Comparison of ENCODE assay signal across 8 cellular contexts in genomic region chr2:160270571-160271113, GRCh38.
DNase-seq lines count a peak whose midpoint lies in the region; ATAC-seq and TF ChIP-seq lines count a peak whose summit lies in the region.

No MANE protein-coding gene starts in this region.

- TF ChIP-seq CTCF in mucosa of descending colon (IDR thresholded peaks at IDR 0.05), result no peak

- peak overlapping the region; percentile 73; the same call in 1 of the 2 replicates for H3K27ac ChIP-seq in HUES6 (ENCODE audit: low read depth, low read length)

- H3K9ac ChIP-seq in HUES6 (ENCODE audit: low read length), result peak overlapping the region; percentile 93

- H3K4me3 ChIP-seq in HUES6 (ENCODE audit: low read depth, low read length) (peak overlapping the region; percentile 58), mucosa of descending colon (no peak overlapping the region)

- intact Hi-C loops in mucosa of descending colon (cut with DNase I, micrococcal nuclease), result no loop called here

- peaks cover 23% of the 10 kb centered on the region for H3K4me1 ChIP-seq in HUES6 (ENCODE audit: control insufficient read depth, insufficient read depth, low read length)
- H3K4me1 ChIP-seq in mucosa of descending colon (ENCODE audit: low read depth), result peaks cover 5% of the 10 kb centered on the region

- ATAC-seq in mucosa of descending colon (peak; percentile 42), GM21367 (IDR thresholded peaks at IDR 0.05; ENCODE audit: unreplicated experiment) (no peak), HG02678 (IDR thresholded peaks at IDR 0.05; ENCODE audit: unreplicated experiment) (no peak)

- H3K9me3 ChIP-seq in HUES6 (ENCODE audit: control insufficient read depth, insufficient read depth, low read depth, low read length) (no peaks in the 10 kb centered on the region), mucosa of descending colon (no peaks in the 10 kb centered on the region)

- peaks cover 12% of the 10 kb centered on the region for H3K36me3 ChIP-seq in HUES6 (ENCODE audit: control insufficient read depth, insufficient read depth, low read length)
- no peaks in the 10 kb centered on the region for H3K36me3 ChIP-seq in mucosa of descending colon (ENCODE audit: low read depth)

- DNase-seq in A172 (ENCODE audit: low spot score) (peak; percentile 90), dedifferentiated amniotic fluid mesenchymal stem cell (ENCODE audit: extremely low spot score) (peak; percentile 55), mucosa of descending colon (peak in 2 of 3 donors; percentile 26 to 38), iPS-NIHi11 (ENCODE audit: low spot score) (no peak), SHP77 (lab: John Stamatoyannopoulos, UW) (no peak)

- peaks cover 10% of the 10 kb centered on the region for H3K27me3 ChIP-seq in HUES6 (ENCODE audit: control insufficient read depth, insufficient read depth, low read length)

Comparison
In these comparisons a context has a peak if more than half of its experiments do, and no peak if none do; other contexts are left out.
1. DNase-seq: peak in A172 (single experiment), dedifferentiated amniotic fluid mesenchymal stem cell (single experiment) and mucosa of descending colon (2 of 3); none in iPS-NIHi11 (single experiment) and SHP77 (0 of 2).